In the genomic region with DNA sequence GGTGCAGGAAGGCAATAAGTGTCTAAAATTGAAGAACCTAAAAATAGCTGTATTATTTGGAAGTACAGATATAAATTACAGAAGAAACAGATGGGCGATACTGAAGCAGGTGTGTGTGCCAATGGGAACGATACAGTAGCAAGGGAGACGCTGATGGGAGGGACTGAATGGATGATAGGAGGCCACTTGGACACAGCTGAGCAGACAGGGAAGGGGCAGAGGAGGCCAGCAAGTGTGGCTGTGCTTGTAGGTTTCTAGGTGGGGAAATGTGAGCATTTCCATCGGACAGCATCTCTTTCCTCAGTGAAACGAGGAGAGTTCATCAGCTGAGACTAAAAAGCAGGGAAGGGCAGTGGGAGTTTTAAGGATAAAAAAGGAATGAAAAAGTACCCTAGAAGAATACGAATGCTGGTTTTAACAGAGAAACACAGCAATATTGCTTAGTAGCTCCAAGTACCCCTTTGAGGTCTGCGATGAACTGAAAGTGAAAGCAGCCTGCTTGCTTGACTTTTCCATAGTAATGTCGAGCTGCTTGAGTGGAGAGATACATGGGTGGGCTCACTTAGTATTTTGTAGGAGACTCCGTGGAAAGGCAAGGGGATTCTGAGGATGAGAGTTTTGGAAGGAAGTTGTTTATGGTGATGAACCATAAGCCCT, we compare ENCODE assay signal across 8 cellular contexts.
DNase-seq lines count a peak whose midpoint lies in the region; ATAC-seq, FAIRE-seq and TF ChIP-seq lines count a peak whose summit lies in the region.

No MANE protein-coding gene starts in this region.

- H3K36me3 Mint-ChIP-seq in CD8-positive, alpha-beta T cell: no peaks in the 10 kb centered on the region
- H3K36me3 Mint-ChIP-seq in activated naive CD4-positive, alpha-beta T cell treated with anti-CD3 and anti-CD28 coated beads, Interleukin-2, amount 50 U/mL, for 72 hours: peaks cover 0 to 4% of the 10 kb centered on the region in 2 donors

- peak overlapping the region; percentile 61 for H3K18ac ChIP-seq in neuronal stem cell (ENCODE audit: low read length)

- H3K4me2 ChIP-seq in neuronal stem cell (ENCODE audit: insufficient read depth, low read length, poor library complexity, severe bottlenecking): no peak overlapping the region

- H3K4me3 Mint-ChIP-seq in CD8-positive, alpha-beta T cell: no peak overlapping the region

- no peak overlapping the region for H4K8ac ChIP-seq in neuronal stem cell (ENCODE audit: low read depth, low read length)

- H3K23ac ChIP-seq in neuronal stem cell (ENCODE audit: low read depth, low read length, poor library complexity): no peak overlapping the region

- CTCF ChIA-PET in CD8-positive, alpha-beta T cell (lab: Charles Lee): interaction anchor here (0.7 to 1.8 kb wide), 8 partner anchors 14 to 437 kb away, joined by 3 to 8 read pairs (median 4); no protein-coding TSS in a partner anchor

- no peak overlapping the region for H2AK5ac ChIP-seq in neuronal stem cell (ENCODE audit: low read depth, low read length)

- H3K4ac ChIP-seq in neuronal stem cell (ENCODE audit: low read length): no peak overlapping the region

- H3K4me1 Mint-ChIP-seq in CD8-positive, alpha-beta T cell (ENCODE audit: low read depth): no peaks in the 10 kb centered on the region

- FAIRE-seq in GM19239 (lab: Jason Lieb, UNC): peak; percentile 89

- H3K9ac ChIP-seq in neuronal stem cell (ENCODE audit: low read depth, low read length, poor library complexity): no peak overlapping the region

- TF ChIP-seq CTCF in CD8-positive, alpha-beta T cell (IDR thresholded peaks at IDR 0.05): no peak

- H3K4me1 ChIP-seq in CD8-positive, alpha-beta T cell (ENCODE audit: insufficient read depth, low read length): peaks cover 17% of the 10 kb centered on the region
- peaks cover 1 to 12% of the 10 kb centered on the region in 2 donors for H3K4me1 ChIP-seq in neuronal stem cell (ENCODE audit: control insufficient read depth in 2 of 2, insufficient read depth in 1 of 2, low read depth in 1 of 2, low read length in 2 of 2)

- no peaks in the 10 kb centered on the region for H3K27me3 Mint-ChIP-seq in CD8-positive, alpha-beta T cell (ENCODE audit: low read depth)

- H2BK5ac ChIP-seq in neuronal stem cell (ENCODE audit: low read length): no peak overlapping the region

- no peak overlapping the region for H3K14ac ChIP-seq in neuronal stem cell (ENCODE audit: low read length)

- H2AFZ ChIP-seq in neuronal stem cell (ENCODE audit: low read length): peak overlapping the region; percentile 17

- peak; percentile 85 for ATAC-seq in CD8-positive, alpha-beta T cell
- ATAC-seq in activated naive CD4-positive, alpha-beta T cell treated with anti-CD3 and anti-CD28 coated beads, Interleukin-2, amount 50 U/mL, for 72 hours: peak; percentile 71
- ATAC-seq in GM18870 (IDR thresholded peaks at IDR 0.05; ENCODE audit: unreplicated experiment): no peak

- H3K27ac Mint-ChIP-seq in CD8-positive, alpha-beta T cell: no peak overlapping the region
- H3K27ac Mint-ChIP-seq in activated naive CD4-positive, alpha-beta T cell treated with anti-CD3 and anti-CD28 coated beads, Interleukin-2, amount 50 U/mL, for 72 hours: no peak overlapping the region

- no peaks in the 10 kb centered on the region for H3K9me3 Mint-ChIP-seq in CD8-positive, alpha-beta T cell
- no peaks in the 10 kb centered on the region for H3K9me3 Mint-ChIP-seq in activated naive CD4-positive, alpha-beta T cell treated with anti-CD3 and anti-CD28 coated beads, Interleukin-2, amount 50 U/mL, for 72 hours

- no peak overlapping the region for H2BK12ac ChIP-seq in neuronal stem cell (ENCODE audit: low read length)

- no peaks in the 10 kb centered on the region for H3K79me1 ChIP-seq in neuronal stem cell (ENCODE audit: low read depth, low read length)

- no peak overlapping the region for H2BK15ac ChIP-seq in neuronal stem cell (ENCODE audit: low read length)

- no CpG with 5 or more reads among the region's 9 CpGs for WGBS in neuronal stem cell (ENCODE audit: extremely low coverage in 2 of 2, insufficient read length in 2 of 2, insufficient replicate concordance in 1 of 2), 2 donors

- H2BK120ac ChIP-seq in neuronal stem cell (ENCODE audit: low read depth, low read length): no peak overlapping the region

- peak in 2 of 7 experiments; percentile 41 to 47 for DNase-seq in CD8-positive, alpha-beta T cell
- DNase-seq in GM19239 (ENCODE audit: insufficient read length, low spot score) (peak; percentile 22), NCI-H1694 (lab: John Stamatoyannopoulos, UW) (peak; percentile 31), neuronal stem cell (ENCODE audit: low spot score) (no peak), DMS114 treated with DMSO at 0.1 percent for 48 hours (lab: John Stamatoyannopoulos, UW; ENCODE audit: unreplicated experiment) (no peak), middle frontal gyrus (ENCODE audit: extremely low spot score, low spot score) (no peak)
- DNase-seq in activated naive CD4-positive, alpha-beta T cell treated with anti-CD3 and anti-CD28 coated beads, Interleukin-2, amount 50 U/mL, for 72 hours (ENCODE audit: low spot score in 2 of 2): no peak

- H3K27me3 ChIP-seq in CD8-positive, alpha-beta T cell (ENCODE audit: insufficient read depth, low read length): no peaks in the 10 kb centered on the region
- no peaks in the 10 kb centered on the region for H3K27me3 ChIP-seq in neuronal stem cell (ENCODE audit: control insufficient read depth in 3 of 3, insufficient read depth in 3 of 3, low read depth in 1 of 3, low read length in 3 of 3)

- peak overlapping the region; percentile 43 for H3K4me3 ChIP-seq in CD8-positive, alpha-beta T cell (ENCODE audit: low read depth, low read length)
- no peak overlapping the region for H3K4me3 ChIP-seq in neuronal stem cell (ENCODE audit: low read length in 2 of 2)

- H3K36me3 ChIP-seq in CD8-positive, alpha-beta T cell (ENCODE audit: insufficient read depth, low read length): no peaks in the 10 kb centered on the region
- H3K36me3 ChIP-seq in neuronal stem cell (replicated peaks in 1 of 2; ENCODE audit: control insufficient read depth in 2 of 2, insufficient read depth in 2 of 2, low read length in 2 of 2): no peaks in the 10 kb centered on the region

- intact Hi-C loops in CD8-positive, alpha-beta T cell (cut with DNase I, micrococcal nuclease): loop anchor here in 1 of 2 experiments (1.0 to 2.0 kb wide), 3 partner anchors 25 to 92 kb away; partner anchors contain the start of gene EPC2

- no peaks in the 10 kb centered on the region for H3K9me3 ChIP-seq in CD8-positive, alpha-beta T cell (ENCODE audit: low read length)
- peaks cover 0 to 4% of the 10 kb centered on the region in 2 donors for H3K9me3 ChIP-seq in neuronal stem cell (replicated peaks in 1 of 2; ENCODE audit: control insufficient read depth in 2 of 2, insufficient read depth in 1 of 2, low read depth in 1 of 2, low read length in 2 of 2)

- H4K91ac ChIP-seq in neuronal stem cell (ENCODE audit: low read depth, low read length, poor library complexity): no peak overlapping the region

- peak overlapping the region; percentile 44 for H3K27ac ChIP-seq in CD8-positive, alpha-beta T cell (ENCODE audit: low read depth, low read length)
- H3K27ac ChIP-seq in neuronal stem cell (replicated peaks; ENCODE audit: low read length): no peak overlapping the region

- POLR2A ChIA-PET in CD8-positive, alpha-beta T cell (lab: Charles Lee): interaction anchor here (0.8 to 3.2 kb wide), 8 partner anchors 13 to 531 kb away, joined by 3 to 14 read pairs (median 4); no protein-coding TSS in a partner anchor

Comparison
In these comparisons a context has a peak if more than half of its experiments do, and no peak if none do; other contexts are left out.
1. DNase-seq: peak in GM19239 (single experiment) and NCI-H1694 (single experiment); none in activated naive CD4-positive, alpha-beta T cell treated with anti-CD3 and anti-CD28 coated beads, Interleukin-2, amount 50 U/mL, for 72 hours (0 of 2), neuronal stem cell (single experiment), DMS114 treated with DMSO at 0.1 percent for 48 hours (single experiment) and middle frontal gyrus (single experiment).